8 cellular contexts compared by ENCODE assay signal in the genomic region with DNA sequence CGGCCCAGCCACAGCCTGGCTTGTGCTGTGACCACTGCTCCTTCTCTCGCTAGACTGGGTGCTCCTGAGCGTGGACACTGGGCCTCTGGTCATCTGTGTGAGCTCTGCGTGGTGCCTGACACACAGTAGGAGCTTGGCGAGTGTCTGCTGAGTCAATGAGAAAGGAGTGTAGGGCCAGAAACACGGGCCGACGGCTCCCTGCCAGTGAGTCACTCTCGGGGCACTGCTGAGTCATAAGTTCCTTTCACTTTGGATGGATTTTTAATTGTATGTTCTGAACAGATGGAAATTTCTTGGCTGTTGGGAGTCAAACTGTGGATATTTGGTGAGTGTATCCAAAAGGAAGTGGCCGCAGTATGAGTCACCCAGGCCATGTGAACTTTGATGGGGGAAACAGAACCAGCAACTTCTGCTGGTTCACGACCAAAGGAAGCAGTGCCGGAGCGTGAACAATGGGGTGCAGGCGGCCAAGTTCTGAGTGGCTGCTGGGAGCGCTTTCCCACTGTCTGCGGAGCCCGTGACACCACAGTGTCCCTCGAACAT. TPM values are rescaled to one million over a fixed set of nuclear protein-coding genes. Genes with fewer than 3 reads are reported as not detected.
DNase-seq lines count a peak whose midpoint lies in the region; ATAC-seq and TF ChIP-seq lines count a peak whose summit lies in the region.

No MANE protein-coding gene starts in this region.

- no peak for TF ChIP-seq CTCF in sigmoid colon (IDR thresholded peaks at IDR 0.05)

- intact Hi-C loops in right cardiac atrium (cut with DNase I), result loop anchor here in 2 of 4 donors (5.0 kb wide), 2 partner anchors 57 to 62 kb away; no protein-coding TSS in a partner anchor
- intact Hi-C loops in sigmoid colon (cut with DNase I), result no loop called here

- H3K4me3 ChIP-seq in right cardiac atrium (ENCODE audit: low read length), result no peak overlapping the region
- H3K4me3 ChIP-seq in sigmoid colon, result peak overlapping the region in 2 of 4 donors; percentile 4 to 10

- no peaks in the 10 kb centered on the region for H3K9me3 Mint-ChIP-seq in immature natural killer cell

- H3K4me1 ChIP-seq in right cardiac atrium (ENCODE audit: control insufficient read depth, insufficient read depth, low read length) (peaks cover 9% of the 10 kb centered on the region), sigmoid colon (peaks cover 0 to 34% (median 29%) of the 10 kb centered on the region in 4 donors)

- no peaks in the 10 kb centered on the region for H3K36me3 ChIP-seq in sigmoid colon

- TF ChIP-seq POLR2A in sigmoid colon (IDR thresholded peaks at IDR 0.05), result no peak

- H3K4me3 Mint-ChIP-seq in immature natural killer cell, result no peak overlapping the region

- peaks cover 3 to 6% (median 4%) of the 10 kb centered on the region in 3 donors for H3K27me3 Mint-ChIP-seq in immature natural killer cell (ENCODE audit: low read depth in 3 of 3)

- H3K27me3 ChIP-seq in right cardiac atrium (ENCODE audit: control insufficient read depth, insufficient read depth) (no peaks in the 10 kb centered on the region), sigmoid colon (no peaks in the 10 kb centered on the region)

- WGBS in right cardiac atrium, result 29% methylated on average over 18 of the region's 18 CpGs
- 35 to 39% methylated on average over 18 of the region's 18 CpGs for WGBS in sigmoid colon, 2 donors

- H3K27ac ChIP-seq in right cardiac atrium (ENCODE audit: low read length) (peak overlapping the region; percentile 97), sigmoid colon (peak overlapping the region; percentile 86 to 91 (median 88))

- H3K36me3 Mint-ChIP-seq in immature natural killer cell, result no peaks in the 10 kb centered on the region

- H3K9me3 ChIP-seq in right cardiac atrium (ENCODE audit: control insufficient read depth, low read length) (no peaks in the 10 kb centered on the region), sigmoid colon (no peaks in the 10 kb centered on the region)

- TF ChIP-seq EP300 in sigmoid colon (IDR thresholded peaks at IDR 0.05), result peak in 2 of 4 donors; percentile 71 to 87

- peaks cover 0 to 2% of the 10 kb centered on the region in 2 donors for H3K4me1 Mint-ChIP-seq in immature natural killer cell

- peak overlapping the region in 1 of 6 donors; percentile 29 for H3K27ac Mint-ChIP-seq in immature natural killer cell

- DNase-seq in EL, result peak; percentile 99
- DNase-seq in OCI-M1 (lab: John Stamatoyannopoulos, UW), result peak; percentile 73
- peak in 40 of 58 donors; percentile 9 to 87 (median 41) for DNase-seq in anterior cingulate cortex (lab: John Stamatoyannopoulos, UW)
- peak; percentile 92 to 95 (median 93) for DNase-seq in right cardiac atrium
- DNase-seq in sigmoid colon, result peak; percentile 95
- no peak for DNase-seq in SHP77 treated with DMSO at 0.1 percent for 48 hours (lab: John Stamatoyannopoulos, UW)
- DNase-seq in retina, result no peak
- DNase-seq in immature natural killer cell, result no peak

- ATAC-seq in right cardiac atrium, result peak; percentile 81 to 85

RNA-seq across cellular contexts. Expression of gene COL18A1, which starts 41.0 kb away (rescaled TPM):
- total RNA-seq in right cardiac atrium (100 to 1,000 TPM in 1 of 4 donors, 10 to 100 TPM in 3; 63.5 to 134 (median 84.6) TPM), sigmoid colon (100 to 1,000 TPM in 3 of 4 donors, 10 to 100 TPM in 1; 39.7 to 197 (median 103) TPM)
- polyA plus RNA-seq in right cardiac atrium (52.3 TPM), sigmoid colon (10 to 100 TPM in 1 of 3 donors, 1 to 10 TPM in 2; 4.4 to 34.8 (median 5.4) TPM), immature natural killer cell (1 to 10 TPM in 1 of 3 donors, under 1 TPM in 2; 0.30 to 1.8 (median 0.46) TPM)

Comparison
In these comparisons a context has a peak if more than half of its experiments do, and no peak if none do; other contexts are left out.
1. DNase-seq: peak in EL (single experiment), OCI-M1 (single experiment), anterior cingulate cortex (40 of 58), right cardiac atrium (3 of 3) and sigmoid colon (single experiment); none in SHP77 treated with DMSO at 0.1 percent for 48 hours (single experiment), retina (single experiment) and immature natural killer cell (0 of 3).